ENCODE assay signal across 8 cellular contexts in genomic region chr4:183659029-183659870, GRCh38. TPM values are rescaled to one million over a fixed set of nuclear protein-coding genes. Genes with fewer than 3 reads are reported as not detected.
DNase-seq lines count a peak whose midpoint lies in the region; ATAC-seq lines count a peak whose summit lies in the region.

RWDD4 (minus strand) TSS chr4:183659185; CDS start chr4:183658952, 233 bp downstream.
TRAPPC11 (plus strand) TSS chr4:183659293; CDS start chr4:183663868, 4,575 bp downstream.

- CTCF ChIA-PET in activated CD4-positive, alpha-beta T cell treated with anti-CD3 and anti-CD28 coated beads, Interleukin-2, amount 10 ng/mL, durations not matched to agents 7 days and 5 days (lab: Charles Lee), result interaction anchor here (0.6 to 1.2 kb wide), 7 partner anchors 8 to 686 kb away, joined by 3 read pairs; no protein-coding TSS in a partner anchor

- DNase-seq in C1 segment of cervical spinal cord (lab: John Stamatoyannopoulos, UW) (peak; percentile 44 to 96 (median 91)), NCI-H526 treated with DMSO at 0.1 percent for 48 hours (lab: John Stamatoyannopoulos, UW) (peak; percentile 93), cortex of kidney (lab: John Stamatoyannopoulos, UW) (peak; percentile 38), left kidney (ENCODE audit: low read depth, low spot score) (peak; percentile 100)
- peak; percentile 97 for DNase-seq in activated CD4-positive, alpha-beta T cell treated with anti-CD3 and anti-CD28 coated beads, Interleukin-2, amount 10 ng/mL, durations not matched to agents 7 days and 5 days
- peak; percentile 94 to 95 for DNase-seq in stimulated activated CD4-positive, alpha-beta T cell treated with anti-CD3 and anti-CD28 coated beads, Interleukin-2, amount 100 ng/mL, for 24 hours

- no peaks in the 10 kb centered on the region for H3K9me3 Mint-ChIP-seq in activated CD4-positive, alpha-beta T cell treated with anti-CD3 and anti-CD28 coated beads, Interleukin-2, amount 10 ng/mL, durations not matched to agents 7 days and 5 days

- peaks cover 11% of the 10 kb centered on the region for H3K36me3 Mint-ChIP-seq in activated CD4-positive, alpha-beta T cell treated with anti-CD3 and anti-CD28 coated beads, Interleukin-2, amount 10 ng/mL, durations not matched to agents 7 days and 5 days (ENCODE audit: low read depth)

- peak within 1 kb of the TSS; percentile 96 for H3K27ac Mint-ChIP-seq in activated CD4-positive, alpha-beta T cell treated with anti-CD3 and anti-CD28 coated beads, Interleukin-2, amount 10 ng/mL, durations not matched to agents 7 days and 5 days

- H3K4me1 Mint-ChIP-seq in activated CD4-positive, alpha-beta T cell treated with anti-CD3 and anti-CD28 coated beads, Interleukin-2, amount 10 ng/mL, durations not matched to agents 7 days and 5 days, result peaks cover 39% of the 10 kb centered on the region

- POLR2A ChIA-PET in activated CD4-positive, alpha-beta T cell treated with anti-CD3 and anti-CD28 coated beads, Interleukin-2, amount 10 ng/mL, durations not matched to agents 7 days and 5 days (lab: Charles Lee), result interaction anchor here (1.8 kb wide), 1 partner anchor 215 kb away, joined by 4 read pairs; the partner anchor contains the start of gene CDKN2AIP

- no peaks in the 10 kb centered on the region for H3K27me3 Mint-ChIP-seq in activated CD4-positive, alpha-beta T cell treated with anti-CD3 and anti-CD28 coated beads, Interleukin-2, amount 10 ng/mL, durations not matched to agents 7 days and 5 days

- ATAC-seq in GM19324 (IDR thresholded peaks at IDR 0.05; ENCODE audit: low FRiP score, unreplicated experiment), result peak; percentile 100
- peak; percentile 99 for ATAC-seq in HG03469 (IDR thresholded peaks at IDR 0.05; ENCODE audit: unreplicated experiment)

- H3K4me3 Mint-ChIP-seq in activated CD4-positive, alpha-beta T cell treated with anti-CD3 and anti-CD28 coated beads, Interleukin-2, amount 10 ng/mL, durations not matched to agents 7 days and 5 days, result peak within 1 kb of the TSS; percentile 86

RNA-seq across cellular contexts. Expression of gene RWDD4, which starts in this region (rescaled TPM):
- total RNA-seq in activated CD4-positive, alpha-beta T cell treated with anti-CD3 and anti-CD28 coated beads, Interleukin-2, amount 10 ng/mL, durations not matched to agents 7 days and 5 days, result 10 to 100 TPM; 13.2 to 14.8 TPM

RNA-seq across cellular contexts. Expression of gene TRAPPC11, which starts in this region (rescaled TPM):
- total RNA-seq in activated CD4-positive, alpha-beta T cell treated with anti-CD3 and anti-CD28 coated beads, Interleukin-2, amount 10 ng/mL, durations not matched to agents 7 days and 5 days, result 10 to 100 TPM; 28.0 to 33.1 TPM

Comparison
In these comparisons a context has a peak if more than half of its experiments do, and no peak if none do; other contexts are left out.
1. Peak in every context shown above with its lines: DNase-seq and ATAC-seq.
2. DNase-seq: peak in every context shown above with its lines; median percentile 100 in left kidney; 97 in activated CD4-positive, alpha-beta T cell treated with anti-CD3 and anti-CD28 coated beads, Interleukin-2, amount 10 ng/mL, durations not matched to agents 7 days and 5 days; 94 in stimulated activated CD4-positive, alpha-beta T cell treated with anti-CD3 and anti-CD28 coated beads, Interleukin-2, amount 100 ng/mL, for 24 hours; 93 in NCI-H526 treated with DMSO at 0.1 percent for 48 hours; 91 in C1 segment of cervical spinal cord; 38 in cortex of kidney.